In genomic region chr22:17788528-17789378, GRCh38 we compare ENCODE assay signal across 1 cellular context.
TF ChIP-seq lines count a peak whose summit lies in the region.

No MANE protein-coding gene starts in this region.

TF ChIP-seq in neural cell, 6 proteins besides CTCF, POLR2A, EP300 and RAD21:
- TF ChIP-seq SMC3 (conservative IDR thresholded peaks at IDR 0.05; ENCODE audit: poor library complexity) (no peak), MXI1 (conservative IDR thresholded peaks at IDR 0.05; ENCODE audit: poor library complexity, severe bottlenecking) (no peak), REST (IDR thresholded peaks at IDR 0.05; ENCODE audit: borderline replicate concordance) (no peak), EZH2 (IDR thresholded peaks at IDR 0.05; ENCODE audit: borderline replicate concordance, insufficient read depth, low read length, poor library complexity, severe bottlenecking) (no peak), TAF1 (IDR thresholded peaks at IDR 0.05; ENCODE audit: low read depth) (no peak), POLR2AphosphoS5 (IDR thresholded peaks at IDR 0.05) (no peak)
